2 cellular contexts compared by ENCODE assay signal in the genomic region with DNA sequence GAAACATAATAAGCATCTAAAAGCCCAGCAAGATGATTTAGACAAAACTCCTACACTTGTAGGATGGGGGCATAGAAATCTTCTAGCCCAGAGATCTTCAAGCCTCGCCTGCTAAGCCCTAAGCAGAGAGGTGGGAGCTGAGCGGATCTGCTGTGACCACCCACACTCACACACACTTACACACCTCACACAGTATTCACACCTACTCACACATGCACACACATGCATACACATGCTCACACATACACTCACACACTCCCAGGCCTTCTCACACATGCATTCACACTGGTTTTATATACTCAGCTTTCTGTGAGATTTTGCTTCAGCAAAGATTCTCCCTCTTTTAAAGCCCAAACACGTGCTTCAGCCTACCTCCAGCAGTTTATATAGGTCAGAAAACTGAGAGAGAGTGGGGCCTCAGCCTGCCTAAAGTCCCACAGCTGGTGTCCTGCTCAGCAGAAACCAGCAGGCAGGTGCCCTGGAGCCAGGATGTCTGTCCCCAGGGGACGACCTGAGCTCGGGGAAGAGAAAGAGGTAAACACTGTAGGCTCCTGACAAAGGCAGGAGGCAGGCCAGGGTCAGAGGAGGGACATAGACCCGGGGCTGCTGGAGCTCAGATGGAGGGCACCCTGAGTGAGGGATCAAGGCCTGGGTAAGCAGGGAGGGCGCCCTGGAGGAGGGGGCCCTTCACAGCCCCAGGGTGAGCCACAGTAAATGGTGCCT.
TF ChIP-seq lines count a peak whose summit lies in the region.

No MANE protein-coding gene starts in this region.

TF ChIP-seq in HEK293, 187 proteins besides CTCF, POLR2A, EP300 and RAD21 (continued from another document and continues in another):
- peak; percentile 85 for TF ChIP-seq ZFHX2 (tag by site-specific recombination; conservative IDR thresholded peaks at IDR 0.05)
- no peak for TF ChIP-seq ZNF354C (tag by site-specific recombination; IDR thresholded peaks at IDR 0.05; ENCODE audit: borderline replicate concordance, low read depth)
- TF ChIP-seq GLIS1 (tag by site-specific recombination; IDR thresholded peaks at IDR 0.05): peak; percentile 80
- TF ChIP-seq, protein P1, sequence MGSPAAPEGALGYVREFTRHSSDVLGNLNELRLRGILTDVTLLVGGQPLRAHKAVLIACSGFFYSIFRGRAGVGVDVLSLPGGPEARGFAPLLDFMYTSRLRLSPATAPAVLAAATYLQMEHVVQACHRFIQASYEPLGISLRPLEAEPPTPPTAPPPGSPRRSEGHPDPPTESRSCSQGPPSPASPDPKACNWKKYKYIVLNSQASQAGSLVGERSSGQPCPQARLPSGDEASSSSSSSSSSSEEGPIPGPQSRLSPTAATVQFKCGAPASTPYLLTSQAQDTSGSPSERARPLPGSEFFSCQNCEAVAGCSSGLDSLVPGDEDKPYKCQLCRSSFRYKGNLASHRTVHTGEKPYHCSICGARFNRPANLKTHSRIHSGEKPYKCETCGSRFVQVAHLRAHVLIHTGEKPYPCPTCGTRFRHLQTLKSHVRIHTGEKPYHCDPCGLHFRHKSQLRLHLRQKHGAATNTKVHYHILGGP (tag by site-specific recombination; IDR thresholded peaks at IDR 0.05): no peak
- TF ChIP-seq ZFP69B (tag by site-specific recombination; IDR thresholded peaks at IDR 0.05): no peak
- TF ChIP-seq, protein P2, sequence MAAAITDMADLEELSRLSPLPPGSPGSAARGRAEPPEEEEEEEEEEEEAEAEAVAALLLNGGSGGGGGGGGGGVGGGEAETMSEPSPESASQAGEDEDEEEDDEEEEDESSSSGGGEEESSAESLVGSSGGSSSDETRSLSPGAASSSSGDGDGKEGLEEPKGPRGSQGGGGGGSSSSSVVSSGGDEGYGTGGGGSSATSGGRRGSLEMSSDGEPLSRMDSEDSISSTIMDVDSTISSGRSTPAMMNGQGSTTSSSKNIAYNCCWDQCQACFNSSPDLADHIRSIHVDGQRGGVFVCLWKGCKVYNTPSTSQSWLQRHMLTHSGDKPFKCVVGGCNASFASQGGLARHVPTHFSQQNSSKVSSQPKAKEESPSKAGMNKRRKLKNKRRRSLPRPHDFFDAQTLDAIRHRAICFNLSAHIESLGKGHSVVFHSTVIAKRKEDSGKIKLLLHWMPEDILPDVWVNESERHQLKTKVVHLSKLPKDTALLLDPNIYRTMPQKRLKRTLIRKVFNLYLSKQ (tag by site-specific recombination; IDR thresholded peaks at IDR 0.05; ENCODE audit: borderline replicate concordance): no peak
- TF ChIP-seq EGR2 (tag by site-specific recombination; IDR thresholded peaks at IDR 0.05; ENCODE audit: low read depth): peak; percentile 76
- TF ChIP-seq ZNF654 (tag by site-specific recombination; IDR thresholded peaks at IDR 0.05; ENCODE audit: low read depth): no peak
- TF ChIP-seq ZNF747 (tag by site-specific recombination; IDR thresholded peaks at IDR 0.05): no peak
- TF ChIP-seq ZNF571 (tag by site-specific recombination; IDR thresholded peaks at IDR 0.05): no peak
- TF ChIP-seq GLIS2 (tag by site-specific recombination; IDR thresholded peaks at IDR 0.05): no peak
- TF ChIP-seq ZEB2 (tag by site-specific recombination; IDR thresholded peaks at IDR 0.05): no peak
- TF ChIP-seq, protein P3, sequence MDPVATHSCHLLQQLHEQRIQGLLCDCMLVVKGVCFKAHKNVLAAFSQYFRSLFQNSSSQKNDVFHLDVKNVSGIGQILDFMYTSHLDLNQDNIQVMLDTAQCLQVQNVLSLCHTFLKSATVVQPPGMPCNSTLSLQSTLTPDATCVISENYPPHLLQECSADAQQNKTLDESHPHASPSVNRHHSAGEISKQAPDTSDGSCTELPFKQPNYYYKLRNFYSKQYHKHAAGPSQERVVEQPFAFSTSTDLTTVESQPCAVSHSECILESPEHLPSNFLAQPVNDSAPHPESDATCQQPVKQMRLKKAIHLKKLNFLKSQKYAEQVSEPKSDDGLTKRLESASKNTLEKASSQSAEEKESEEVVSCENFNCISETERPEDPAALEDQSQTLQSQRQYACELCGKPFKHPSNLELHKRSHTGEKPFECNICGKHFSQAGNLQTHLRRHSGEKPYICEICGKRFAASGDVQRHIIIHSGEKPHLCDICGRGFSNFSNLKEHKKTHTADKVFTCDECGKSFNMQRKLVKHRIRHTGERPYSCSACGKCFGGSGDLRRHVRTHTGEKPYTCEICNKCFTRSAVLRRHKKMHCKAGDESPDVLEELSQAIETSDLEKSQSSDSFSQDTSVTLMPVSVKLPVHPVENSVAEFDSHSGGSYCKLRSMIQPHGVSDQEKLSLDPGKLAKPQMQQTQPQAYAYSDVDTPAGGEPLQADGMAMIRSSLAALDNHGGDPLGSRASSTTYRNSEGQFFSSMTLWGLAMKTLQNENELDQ (tag by site-specific recombination; IDR thresholded peaks at IDR 0.05; ENCODE audit: low read depth): no peak
- TF ChIP-seq ZNF169 (tag by site-specific recombination; IDR thresholded peaks at IDR 0.05): no peak
- TF ChIP-seq, protein P4, sequence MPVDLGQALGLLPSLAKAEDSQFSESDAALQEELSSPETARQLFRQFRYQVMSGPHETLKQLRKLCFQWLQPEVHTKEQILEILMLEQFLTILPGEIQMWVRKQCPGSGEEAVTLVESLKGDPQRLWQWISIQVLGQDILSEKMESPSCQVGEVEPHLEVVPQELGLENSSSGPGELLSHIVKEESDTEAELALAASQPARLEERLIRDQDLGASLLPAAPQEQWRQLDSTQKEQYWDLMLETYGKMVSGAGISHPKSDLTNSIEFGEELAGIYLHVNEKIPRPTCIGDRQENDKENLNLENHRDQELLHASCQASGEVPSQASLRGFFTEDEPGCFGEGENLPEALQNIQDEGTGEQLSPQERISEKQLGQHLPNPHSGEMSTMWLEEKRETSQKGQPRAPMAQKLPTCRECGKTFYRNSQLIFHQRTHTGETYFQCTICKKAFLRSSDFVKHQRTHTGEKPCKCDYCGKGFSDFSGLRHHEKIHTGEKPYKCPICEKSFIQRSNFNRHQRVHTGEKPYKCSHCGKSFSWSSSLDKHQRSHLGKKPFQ (tag by site-specific recombination; IDR thresholded peaks at IDR 0.05): peak; percentile 96

TF ChIP-seq in WTC11, 78 proteins besides CTCF, POLR2A, EP300 and RAD21 (continued from another document):
- TF ChIP-seq, protein P5, sequence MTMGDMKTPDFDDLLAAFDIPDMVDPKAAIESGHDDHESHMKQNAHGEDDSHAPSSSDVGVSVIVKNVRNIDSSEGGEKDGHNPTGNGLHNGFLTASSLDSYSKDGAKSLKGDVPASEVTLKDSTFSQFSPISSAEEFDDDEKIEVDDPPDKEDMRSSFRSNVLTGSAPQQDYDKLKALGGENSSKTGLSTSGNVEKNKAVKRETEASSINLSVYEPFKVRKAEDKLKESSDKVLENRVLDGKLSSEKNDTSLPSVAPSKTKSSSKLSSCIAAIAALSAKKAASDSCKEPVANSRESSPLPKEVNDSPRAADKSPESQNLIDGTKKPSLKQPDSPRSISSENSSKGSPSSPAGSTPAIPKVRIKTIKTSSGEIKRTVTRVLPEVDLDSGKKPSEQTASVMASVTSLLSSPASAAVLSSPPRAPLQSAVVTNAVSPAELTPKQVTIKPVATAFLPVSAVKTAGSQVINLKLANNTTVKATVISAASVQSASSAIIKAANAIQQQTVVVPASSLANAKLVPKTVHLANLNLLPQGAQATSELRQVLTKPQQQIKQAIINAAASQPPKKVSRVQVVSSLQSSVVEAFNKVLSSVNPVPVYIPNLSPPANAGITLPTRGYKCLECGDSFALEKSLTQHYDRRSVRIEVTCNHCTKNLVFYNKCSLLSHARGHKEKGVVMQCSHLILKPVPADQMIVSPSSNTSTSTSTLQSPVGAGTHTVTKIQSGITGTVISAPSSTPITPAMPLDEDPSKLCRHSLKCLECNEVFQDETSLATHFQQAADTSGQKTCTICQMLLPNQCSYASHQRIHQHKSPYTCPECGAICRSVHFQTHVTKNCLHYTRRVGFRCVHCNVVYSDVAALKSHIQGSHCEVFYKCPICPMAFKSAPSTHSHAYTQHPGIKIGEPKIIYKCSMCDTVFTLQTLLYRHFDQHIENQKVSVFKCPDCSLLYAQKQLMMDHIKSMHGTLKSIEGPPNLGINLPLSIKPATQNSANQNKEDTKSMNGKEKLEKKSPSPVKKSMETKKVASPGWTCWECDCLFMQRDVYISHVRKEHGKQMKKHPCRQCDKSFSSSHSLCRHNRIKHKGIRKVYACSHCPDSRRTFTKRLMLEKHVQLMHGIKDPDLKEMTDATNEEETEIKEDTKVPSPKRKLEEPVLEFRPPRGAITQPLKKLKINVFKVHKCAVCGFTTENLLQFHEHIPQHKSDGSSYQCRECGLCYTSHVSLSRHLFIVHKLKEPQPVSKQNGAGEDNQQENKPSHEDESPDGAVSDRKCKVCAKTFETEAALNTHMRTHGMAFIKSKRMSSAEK (CRISPR knock-in tag; IDR thresholded peaks at IDR 0.05; ENCODE audit: borderline replicate concordance): no peak
- TF ChIP-seq NR1H2 (CRISPR knock-in tag; IDR thresholded peaks at IDR 0.05) (no peak), SMAD4 (CRISPR knock-in tag; IDR thresholded peaks at IDR 0.05) (no peak), MXD4 (CRISPR knock-in tag; IDR thresholded peaks at IDR 0.05; ENCODE audit: borderline replicate concordance) (no peak), IRF2 (CRISPR knock-in tag; IDR thresholded peaks at IDR 0.05; ENCODE audit: borderline replicate concordance, low read depth) (no peak), GRHL2 (CRISPR knock-in tag; IDR thresholded peaks at IDR 0.05; ENCODE audit: insufficient replicate concordance, severe bottlenecking) (no peak), RORB (CRISPR knock-in tag; IDR thresholded peaks at IDR 0.05) (no peak), ZNF416 (CRISPR knock-in tag; IDR thresholded peaks at IDR 0.05) (no peak), ZNF121 (CRISPR knock-in tag; IDR thresholded peaks at IDR 0.05) (no peak), GABPB1 (CRISPR knock-in tag; IDR thresholded peaks at IDR 0.05) (no peak), HMGA2 (CRISPR knock-in tag; IDR thresholded peaks at IDR 0.05) (no peak)
- TF ChIP-seq, protein P6, sequence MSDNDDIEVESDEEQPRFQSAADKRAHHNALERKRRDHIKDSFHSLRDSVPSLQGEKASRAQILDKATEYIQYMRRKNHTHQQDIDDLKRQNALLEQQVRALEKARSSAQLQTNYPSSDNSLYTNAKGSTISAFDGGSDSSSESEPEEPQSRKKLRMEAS (CRISPR knock-in tag; IDR thresholded peaks at IDR 0.05): no peak
- TF ChIP-seq, protein P7, sequence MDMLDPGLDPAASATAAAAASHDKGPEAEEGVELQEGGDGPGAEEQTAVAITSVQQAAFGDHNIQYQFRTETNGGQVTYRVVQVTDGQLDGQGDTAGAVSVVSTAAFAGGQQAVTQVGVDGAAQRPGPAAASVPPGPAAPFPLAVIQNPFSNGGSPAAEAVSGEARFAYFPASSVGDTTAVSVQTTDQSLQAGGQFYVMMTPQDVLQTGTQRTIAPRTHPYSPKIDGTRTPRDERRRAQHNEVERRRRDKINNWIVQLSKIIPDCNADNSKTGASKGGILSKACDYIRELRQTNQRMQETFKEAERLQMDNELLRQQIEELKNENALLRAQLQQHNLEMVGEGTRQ (CRISPR knock-in tag; IDR thresholded peaks at IDR 0.05): no peak
- TF ChIP-seq, protein P8, sequence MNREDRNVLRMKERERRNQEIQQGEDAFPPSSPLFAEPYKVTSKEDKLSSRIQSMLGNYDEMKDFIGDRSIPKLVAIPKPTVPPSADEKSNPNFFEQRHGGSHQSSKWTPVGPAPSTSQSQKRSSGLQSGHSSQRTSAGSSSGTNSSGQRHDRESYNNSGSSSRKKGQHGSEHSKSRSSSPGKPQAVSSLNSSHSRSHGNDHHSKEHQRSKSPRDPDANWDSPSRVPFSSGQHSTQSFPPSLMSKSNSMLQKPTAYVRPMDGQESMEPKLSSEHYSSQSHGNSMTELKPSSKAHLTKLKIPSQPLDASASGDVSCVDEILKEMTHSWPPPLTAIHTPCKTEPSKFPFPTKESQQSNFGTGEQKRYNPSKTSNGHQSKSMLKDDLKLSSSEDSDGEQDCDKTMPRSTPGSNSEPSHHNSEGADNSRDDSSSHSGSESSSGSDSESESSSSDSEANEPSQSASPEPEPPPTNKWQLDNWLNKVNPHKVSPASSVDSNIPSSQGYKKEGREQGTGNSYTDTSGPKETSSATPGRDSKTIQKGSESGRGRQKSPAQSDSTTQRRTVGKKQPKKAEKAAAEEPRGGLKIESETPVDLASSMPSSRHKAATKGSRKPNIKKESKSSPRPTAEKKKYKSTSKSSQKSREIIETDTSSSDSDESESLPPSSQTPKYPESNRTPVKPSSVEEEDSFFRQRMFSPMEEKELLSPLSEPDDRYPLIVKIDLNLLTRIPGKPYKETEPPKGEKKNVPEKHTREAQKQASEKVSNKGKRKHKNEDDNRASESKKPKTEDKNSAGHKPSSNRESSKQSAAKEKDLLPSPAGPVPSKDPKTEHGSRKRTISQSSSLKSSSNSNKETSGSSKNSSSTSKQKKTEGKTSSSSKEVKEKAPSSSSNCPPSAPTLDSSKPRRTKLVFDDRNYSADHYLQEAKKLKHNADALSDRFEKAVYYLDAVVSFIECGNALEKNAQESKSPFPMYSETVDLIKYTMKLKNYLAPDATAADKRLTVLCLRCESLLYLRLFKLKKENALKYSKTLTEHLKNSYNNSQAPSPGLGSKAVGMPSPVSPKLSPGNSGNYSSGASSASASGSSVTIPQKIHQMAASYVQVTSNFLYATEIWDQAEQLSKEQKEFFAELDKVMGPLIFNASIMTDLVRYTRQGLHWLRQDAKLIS (CRISPR knock-in tag; IDR thresholded peaks at IDR 0.05; ENCODE audit: borderline replicate concordance): no peak
- TF ChIP-seq, protein P9, sequence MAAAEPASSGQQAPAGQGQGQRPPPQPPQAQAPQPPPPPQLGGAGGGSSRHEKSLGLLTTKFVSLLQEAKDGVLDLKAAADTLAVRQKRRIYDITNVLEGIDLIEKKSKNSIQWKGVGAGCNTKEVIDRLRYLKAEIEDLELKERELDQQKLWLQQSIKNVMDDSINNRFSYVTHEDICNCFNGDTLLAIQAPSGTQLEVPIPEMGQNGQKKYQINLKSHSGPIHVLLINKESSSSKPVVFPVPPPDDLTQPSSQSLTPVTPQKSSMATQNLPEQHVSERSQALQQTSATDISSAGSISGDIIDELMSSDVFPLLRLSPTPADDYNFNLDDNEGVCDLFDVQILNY (CRISPR knock-in tag; IDR thresholded peaks at IDR 0.05): no peak
- TF ChIP-seq, protein P10, sequence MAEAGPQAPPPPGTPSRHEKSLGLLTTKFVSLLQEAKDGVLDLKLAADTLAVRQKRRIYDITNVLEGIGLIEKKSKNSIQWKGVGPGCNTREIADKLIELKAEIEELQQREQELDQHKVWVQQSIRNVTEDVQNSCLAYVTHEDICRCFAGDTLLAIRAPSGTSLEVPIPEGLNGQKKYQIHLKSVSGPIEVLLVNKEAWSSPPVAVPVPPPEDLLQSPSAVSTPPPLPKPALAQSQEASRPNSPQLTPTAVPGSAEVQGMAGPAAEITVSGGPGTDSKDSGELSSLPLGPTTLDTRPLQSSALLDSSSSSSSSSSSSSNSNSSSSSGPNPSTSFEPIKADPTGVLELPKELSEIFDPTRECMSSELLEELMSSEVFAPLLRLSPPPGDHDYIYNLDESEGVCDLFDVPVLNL (CRISPR knock-in tag; IDR thresholded peaks at IDR 0.05; ENCODE audit: borderline replicate concordance, low read depth): no peak
